In the genomic region with DNA sequence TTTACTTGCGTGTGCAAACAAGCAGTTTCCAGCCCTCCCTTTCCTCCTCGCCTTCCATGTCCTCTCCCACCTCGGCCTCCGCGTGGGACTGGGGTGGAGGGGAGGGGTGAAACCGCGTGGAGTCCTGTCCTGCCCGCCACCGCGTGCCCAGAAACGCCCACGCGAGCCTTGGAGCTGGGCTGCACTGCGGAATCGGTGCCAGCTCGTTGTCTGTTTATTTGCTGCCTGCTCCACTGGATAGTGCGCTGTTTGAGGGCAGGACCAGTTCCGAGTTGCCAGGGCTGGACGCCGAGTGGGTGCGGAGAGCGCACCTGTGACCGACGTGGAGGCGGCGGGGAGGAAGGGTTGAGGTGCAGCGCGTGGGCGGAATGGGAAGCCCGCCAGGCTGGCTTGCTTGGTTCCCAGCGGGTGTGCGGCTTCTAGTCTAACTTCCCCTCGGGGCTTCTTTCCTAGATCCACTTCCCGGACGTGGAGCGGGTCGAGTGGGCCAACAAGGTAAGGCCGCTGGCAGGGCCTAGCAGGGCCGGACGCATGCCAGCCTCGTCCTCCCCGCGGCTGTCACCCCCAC, we compare ENCODE assay signal across 21 cellular contexts. TPM values are rescaled to one million over a fixed set of nuclear protein-coding genes. Genes with fewer than 3 reads are reported as not detected.
A peak's percentile ranks its signal among the peaks of the same experiment; 100 is the strongest.
DNase-seq lines count a peak whose midpoint lies in the region; FAIRE-seq and TF ChIP-seq lines count a peak whose summit lies in the region.
"Had no signal": no experiment of that assay in that cellular context is flagged by ENCODE, and none has a peak within 500 bp of the region (broad histone marks: within the 10 kb centered on the region; RNA-seq: fewer than 3 reads in every experiment).

No MANE protein-coding gene starts in this region.

- peak overlapping the region; percentile 2 for H3K4ac ChIP-seq in neuronal stem cell (ENCODE audit: low read length)

- H3K27ac ChIP-seq in neuronal stem cell (replicated peaks; ENCODE audit: low read length) (no peak overlapping the region), kidney (ENCODE audit: low read depth in 2 of 2, low read length in 2 of 2) (no peak overlapping the region)
- H3K27ac ChIP-seq: GM23248 had no signal

- H3K36me3 ChIP-seq in neuronal stem cell (replicated peaks in 1 of 2; ENCODE audit: control insufficient read depth in 2 of 2, insufficient read depth in 2 of 2, low read length in 2 of 2) (no peaks in the 10 kb centered on the region), kidney (ENCODE audit: control insufficient read depth in 1 of 2, insufficient read depth in 2 of 2, low read length in 2 of 2) (no peaks in the 10 kb centered on the region)

- WGBS in neuronal stem cell (ENCODE audit: extremely low coverage in 2 of 2, insufficient read length in 2 of 2, insufficient replicate concordance in 1 of 2), 2 donors = no CpG with 5 or more reads among the region's 43 CpGs

- H2BK5ac ChIP-seq in neuronal stem cell (ENCODE audit: low read length) = no peak overlapping the region

- peak overlapping the region; percentile 74 for H2BK120ac ChIP-seq in neuronal stem cell (ENCODE audit: low read depth, low read length)

- TF ChIP-seq CTCF in GM20000 (IDR thresholded peaks at IDR 0.05; ENCODE audit: extremely low read depth, missing control alignments) = no peak
- TF ChIP-seq CTCF in kidney (IDR thresholded peaks at IDR 0.05; ENCODE audit: borderline replicate concordance, extremely low read depth, insufficient read depth) = no peak

- H3K4me2 ChIP-seq in neuronal stem cell (ENCODE audit: insufficient read depth, low read length, poor library complexity, severe bottlenecking) = no peak overlapping the region

- no peak overlapping the region for H2AFZ ChIP-seq in neuronal stem cell (ENCODE audit: low read length)
- H2AFZ ChIP-seq: GM23248 had no signal

- peak overlapping the region; percentile 44 for H3K23ac ChIP-seq in neuronal stem cell (ENCODE audit: low read depth, low read length, poor library complexity)

- H3K4me3 ChIP-seq in neuronal stem cell (ENCODE audit: low read length in 2 of 2) (no peak overlapping the region), kidney (ENCODE audit: low read length in 2 of 2) (no peak overlapping the region)
- H3K4me3 ChIP-seq: GM23248 had no signal

- peaks cover 0 to 20% (median 0%) of the 10 kb centered on the region in 3 experiments for H3K27me3 ChIP-seq in neuronal stem cell (ENCODE audit: control insufficient read depth in 3 of 3, insufficient read depth in 3 of 3, low read depth in 1 of 3, low read length in 3 of 3)

- H3K79me1 ChIP-seq in neuronal stem cell (ENCODE audit: low read depth, low read length) = no peaks in the 10 kb centered on the region

- H3K18ac ChIP-seq in neuronal stem cell (ENCODE audit: low read length) = peak overlapping the region; percentile 65

- DNase-seq in activated gamma-delta T cell (lab: John Stamatoyannopoulos, UW) = peak; percentile 9
- DNase-seq in activated gamma-delta T cell treated with Interleukin-2 at 50 U/mL for 16 hours = no peak
- peak; percentile 34 for DNase-seq in ecto neural progenitor cell (ENCODE audit: low spot score)
- no peak for DNase-seq in neuronal stem cell (ENCODE audit: low spot score)
- DNase-seq in activated CD8-positive, alpha-beta memory T cell treated with anti-CD3 and anti-CD28 coated beads, Interleukin-2, amount 50 U/mL, for 48 hours = no peak
- no peak for DNase-seq in NCI-H2029 treated with DMSO at 0.1 percent for 48 hours (lab: John Stamatoyannopoulos, UW)
- no peak for DNase-seq in GM20000 (ENCODE audit: low spot score)
- DNase-seq in kidney = no peak
- DNase-seq: 8988T, COR-L47, DMS 273 treated with DMSO at 0.1 percent for 48 hours, DND-41, GM23248, NCI-H1417, NCI-H187, NCI-H2227 treated with DMSO at 0.1 percent for 48 hours, NCI-H510A treated with DMSO at 0.1 percent for 48 hours, NCI-H774, OCI-M1, Right ventricle myocardium superior had no signal

- no peak overlapping the region for H4K91ac ChIP-seq in neuronal stem cell (ENCODE audit: low read depth, low read length, poor library complexity)

- intact Hi-C loops in kidney (cut with DNase I) = no loop called here

- FAIRE-seq in kidney (lab: Jason Lieb, UNC) = no peak

- no peak overlapping the region for H2AK5ac ChIP-seq in neuronal stem cell (ENCODE audit: low read depth, low read length)

- H3K9ac ChIP-seq in neuronal stem cell (ENCODE audit: low read depth, low read length, poor library complexity) (peak overlapping the region; percentile 34), kidney (ENCODE audit: low read length in 2 of 2) (no peak overlapping the region)
- H3K9ac ChIP-seq: GM23248 had no signal

- no peak overlapping the region for H2BK12ac ChIP-seq in neuronal stem cell (ENCODE audit: low read length)

- H3K4me1 ChIP-seq in neuronal stem cell (ENCODE audit: control insufficient read depth in 2 of 2, insufficient read depth in 1 of 2, low read depth in 1 of 2, low read length in 2 of 2) = no peaks in the 10 kb centered on the region
- no peaks in the 10 kb centered on the region for H3K4me1 ChIP-seq in kidney (ENCODE audit: control insufficient read depth in 1 of 2, insufficient read depth in 1 of 2, low read depth in 1 of 2, low read length in 2 of 2)

- no peak overlapping the region for H4K8ac ChIP-seq in neuronal stem cell (ENCODE audit: low read depth, low read length)

- peak overlapping the region; percentile 97 for H3K14ac ChIP-seq in neuronal stem cell (ENCODE audit: low read length)

- no peaks in the 10 kb centered on the region for H3K9me3 ChIP-seq in neuronal stem cell (replicated peaks in 1 of 2; ENCODE audit: control insufficient read depth in 2 of 2, insufficient read depth in 1 of 2, low read depth in 1 of 2, low read length in 2 of 2)
- H3K9me3 ChIP-seq in kidney (ENCODE audit: control insufficient read depth in 1 of 2, low read length in 2 of 2) = no peaks in the 10 kb centered on the region

- H2BK15ac ChIP-seq in neuronal stem cell (ENCODE audit: low read length) = no peak overlapping the region

RNA-seq across cellular contexts. Expression of gene ESYT3, which starts 17.3 kb away (rescaled TPM):
- polyA plus RNA-seq in neuronal stem cell (2013, experiment 1 of 2) = 0.35 TPM
- 0.39 TPM for polyA plus RNA-seq in neuronal stem cell (2013, experiment 2 of 2)
- total RNA-seq in kidney = 5.3 TPM
- 1.5 TPM for polyA plus RNA-seq in kidney (ENCODE audit: insufficient read depth, low read depth, low replicate concordance)
- total RNA-seq: G401 had no signal

Comparison
In these comparisons a context has a peak if more than half of its experiments do, and no peak if none do; other contexts are left out.
1. DNase-seq: peak in activated gamma-delta T cell (single experiment) and ecto neural progenitor cell (single experiment); none in activated gamma-delta T cell treated with Interleukin-2 at 50 U/mL for 16 hours (single experiment), neuronal stem cell (single experiment), activated CD8-positive, alpha-beta memory T cell treated with anti-CD3 and anti-CD28 coated beads, Interleukin-2, amount 50 U/mL, for 48 hours (single experiment), NCI-H2029 treated with DMSO at 0.1 percent for 48 hours (single experiment), GM20000 (single experiment) and kidney (single experiment).